Comparison of ENCODE assay signal across 24 cellular contexts in genomic region chr4:19216495-19216894, GRCh38.
"Had no signal": no experiment of that assay in that cellular context is flagged by ENCODE, and none has a peak within 500 bp of the region (broad histone marks: within the 10 kb centered on the region; RNA-seq: fewer than 3 reads in every experiment).

No MANE protein-coding gene starts in this region.

- H3K36me3 ChIP-seq: colonic mucosa, esophagus muscularis mucosa, esophagus squamous epithelium, gastrocnemius medialis, gastroesophageal sphincter, heart left ventricle, heart right ventricle had no signal

- H3K27me3 ChIP-seq: colonic mucosa, esophagus muscularis mucosa, esophagus squamous epithelium, foreskin keratinocyte, gastrocnemius medialis, gastroesophageal sphincter, heart left ventricle, heart right ventricle had no signal

- H3K27ac Mint-ChIP-seq: dendritic cell treated with granulocyte-macrophage colony-stimulating factor and Interleukin-4, amounts not matched to agents 40 ng/mL and 50 ng/mL, for 4 days; effector memory CD8-positive, alpha-beta T cell had no signal

- H3K4me1 ChIP-seq: colonic mucosa, esophagus squamous epithelium, foreskin keratinocyte, gastrocnemius medialis, heart left ventricle, heart right ventricle had no signal

- DNase-seq: colonic mucosa; cortex of kidney; dermis blood vessel endothelial cell; dorsolateral prefrontal cortex; effector CD4-positive, alpha-beta T cell; effector CD8-positive, alpha-beta T cell; effector memory CD4-positive, alpha-beta T cell; effector memory CD8-positive, alpha-beta T cell; erythroblast; esophagus squamous epithelium; foreskin fibroblast; foreskin keratinocyte; foreskin melanocyte; gastrocnemius medialis; glutamatergic neuron; head of caudate nucleus; heart left ventricle; heart right ventricle had no signal

- H3K27ac ChIP-seq: colonic mucosa, coronary artery, dorsolateral prefrontal cortex, epithelial cell of prostate, esophagus muscularis mucosa, esophagus squamous epithelium, foreskin keratinocyte, gastrocnemius medialis, gastroesophageal sphincter, heart left ventricle, heart right ventricle had no signal

- H3K4me3 Mint-ChIP-seq: dendritic cell treated with granulocyte-macrophage colony-stimulating factor and Interleukin-4, amounts not matched to agents 40 ng/mL and 50 ng/mL, for 4 days; effector memory CD8-positive, alpha-beta T cell had no signal

- H3K27me3 Mint-ChIP-seq: dendritic cell treated with granulocyte-macrophage colony-stimulating factor and Interleukin-4, amounts not matched to agents 40 ng/mL and 50 ng/mL, for 4 days; effector memory CD8-positive, alpha-beta T cell had no signal

- H3K9me3 ChIP-seq: colonic mucosa, esophagus muscularis mucosa, esophagus squamous epithelium, gastrocnemius medialis, gastroesophageal sphincter, heart left ventricle, heart right ventricle had no signal

- H3K9me3 Mint-ChIP-seq: dendritic cell treated with granulocyte-macrophage colony-stimulating factor and Interleukin-4, amounts not matched to agents 40 ng/mL and 50 ng/mL, for 4 days had no signal

- H3K4me3 ChIP-seq: colonic mucosa, coronary artery, dorsolateral prefrontal cortex, esophagus muscularis mucosa, esophagus squamous epithelium, gastrocnemius medialis, gastroesophageal sphincter, heart left ventricle, heart right ventricle had no signal

- ATAC-seq: effector memory CD8-positive, alpha-beta T cell; esophagus mucosa; foreskin keratinocyte; gastrocnemius medialis; gastroesophageal sphincter; heart left ventricle; heart right ventricle had no signal
